ENCODE assay signal across 10 cellular contexts in genomic region chr1:203202431-203203245, GRCh38. TPM values are rescaled to one million over a fixed set of nuclear protein-coding genes. Genes with fewer than 3 reads are reported as not detected.
DNase-seq lines count a peak whose midpoint lies in the region; ATAC-seq and TF ChIP-seq lines count a peak whose summit lies in the region.
"Had no signal": no experiment of that assay in that cellular context is flagged by ENCODE, and none has a peak within 500 bp of the region (broad histone marks: within the 10 kb centered on the region; RNA-seq: fewer than 3 reads in every experiment).

No MANE protein-coding gene starts in this region.

- H3K9me3 Mint-ChIP-seq in stimulated activated effector memory CD8-positive, alpha-beta T cell treated with anti-CD3 and anti-CD28 coated beads, Interleukin-12 subunit alpha, Interleukin-12 subunit beta, amount 100 ng/mL, for 72 hours: no peaks in the 10 kb centered on the region

- TF ChIP-seq CTCF in fibroblast of lung (conservative IDR thresholded peaks at IDR 0.05 in 1 of 2, IDR thresholded peaks at IDR 0.05 in 1 of 2; ENCODE audit: low read depth in 1 of 2, low read length in 2 of 2): no peak
- TF ChIP-seq CTCF in neutrophil (IDR thresholded peaks at IDR 0.05): no peak

- no peaks in the 10 kb centered on the region for H3K36me3 ChIP-seq in fibroblast of lung (ENCODE audit: control insufficient read depth, insufficient read depth, low read length)
- H3K36me3 ChIP-seq in neutrophil: no peaks in the 10 kb centered on the region

- H3K36me3 Mint-ChIP-seq in stimulated activated effector memory CD8-positive, alpha-beta T cell treated with anti-CD3 and anti-CD28 coated beads, Interleukin-12 subunit alpha, Interleukin-12 subunit beta, amount 100 ng/mL, for 72 hours: no peaks in the 10 kb centered on the region
- H3K36me3 Mint-ChIP-seq: naive B cell had no signal

- H3K9me3 ChIP-seq in fibroblast of lung (ENCODE audit: control insufficient read depth, insufficient read depth, low read depth, low read length) (no peaks in the 10 kb centered on the region), neutrophil (no peaks in the 10 kb centered on the region)

- peak overlapping the region in 1 of 4 experiments; percentile 11 for H3K4me3 ChIP-seq in fibroblast of lung (replicated peaks in 1 of 4; ENCODE audit: control extremely low read depth in 1 of 4, insufficient read depth in 1 of 4, low read depth in 3 of 4, low read length in 4 of 4)
- H3K4me3 ChIP-seq in neutrophil (ENCODE audit: low read depth in 1 of 2, low read length in 1 of 2): peak overlapping the region; percentile 61 to 62

- no peak overlapping the region for H3K4me3 Mint-ChIP-seq in stimulated activated effector memory CD8-positive, alpha-beta T cell treated with anti-CD3 and anti-CD28 coated beads, Interleukin-12 subunit alpha, Interleukin-12 subunit beta, amount 100 ng/mL, for 72 hours
- H3K4me3 Mint-ChIP-seq: naive B cell had no signal

- H3K27ac Mint-ChIP-seq in stimulated activated effector memory CD8-positive, alpha-beta T cell treated with anti-CD3 and anti-CD28 coated beads, Interleukin-12 subunit alpha, Interleukin-12 subunit beta, amount 100 ng/mL, for 72 hours: no peak overlapping the region
- H3K27ac Mint-ChIP-seq: naive B cell had no signal

- H3K4me1 Mint-ChIP-seq in stimulated activated effector memory CD8-positive, alpha-beta T cell treated with anti-CD3 and anti-CD28 coated beads, Interleukin-12 subunit alpha, Interleukin-12 subunit beta, amount 100 ng/mL, for 72 hours: no peaks in the 10 kb centered on the region
- H3K4me1 Mint-ChIP-seq: naive B cell had no signal

- no peak overlapping the region for H3K9ac ChIP-seq in fibroblast of lung (ENCODE audit: insufficient read depth, low read length)

- no peaks in the 10 kb centered on the region for H3K27me3 ChIP-seq in fibroblast of lung (ENCODE audit: control insufficient read depth, insufficient read depth, low read length)
- H3K27me3 ChIP-seq in neutrophil: no peaks in the 10 kb centered on the region

- ATAC-seq in stimulated activated effector memory CD8-positive, alpha-beta T cell treated with anti-CD3 and anti-CD28 coated beads, Interleukin-12 subunit alpha, Interleukin-12 subunit beta, amount 100 ng/mL, for 72 hours: no peak

- H3K79me2 ChIP-seq in fibroblast of lung (ENCODE audit: control insufficient read depth, insufficient read depth, low read length): no peaks in the 10 kb centered on the region

- H4K20me1 ChIP-seq in fibroblast of lung (ENCODE audit: control insufficient read depth, extremely low read depth, insufficient read depth, low read length): no peaks in the 10 kb centered on the region

- H3K27ac ChIP-seq in fibroblast of lung (ENCODE audit: insufficient read depth, low read length) (peak overlapping the region; percentile 22), neutrophil (peak overlapping the region; percentile 96)

- DNase-seq in AG20443 (ENCODE audit: low spot score) (peak; percentile 87), NCI-H226 (peak; percentile 97), fibroblast of lung (ENCODE audit: low read depth in 2 of 2) (peak; percentile 78 to 95), SHP77 treated with DMSO at 0.1 percent for 48 hours (lab: John Stamatoyannopoulos, UW) (no peak), NCI-H345 treated with DMSO at 0.1 percent for 48 hours (lab: John Stamatoyannopoulos, UW; ENCODE audit: unreplicated experiment) (no peak), NCI-H69 (lab: John Stamatoyannopoulos, UW) (no peak)
- DNase-seq in stimulated activated effector memory CD8-positive, alpha-beta T cell treated with anti-CD3 and anti-CD28 coated beads, Interleukin-12 subunit alpha, Interleukin-12 subunit beta, amount 100 ng/mL, for 72 hours (ENCODE audit: low spot score in 2 of 2): no peak
- DNase-seq: naive B cell, NCI-H2029 treated with DMSO at 0.1 percent for 48 hours had no signal

- peaks cover 21% of the 10 kb centered on the region for H3K4me1 ChIP-seq in fibroblast of lung (ENCODE audit: control insufficient read depth, extremely low read depth, insufficient read depth, low read length)
- H3K4me1 ChIP-seq in neutrophil (ENCODE audit: control insufficient read depth in 1 of 2, insufficient read depth in 1 of 2, low read depth in 1 of 2, low read length in 1 of 2): peaks cover 65 to 71% of the 10 kb centered on the region in 2 experiments

- peak overlapping the region; percentile 20 for H2AFZ ChIP-seq in fibroblast of lung (ENCODE audit: low read length)

- H3K4me2 ChIP-seq in fibroblast of lung (ENCODE audit: extremely low read depth, insufficient read depth, low read length): no peak overlapping the region

RNA-seq across cellular contexts. Expression of gene CHI3L1, which starts 16.1 kb away (rescaled TPM):
- total RNA-seq in fibroblast of lung: 3.0 and 17.5 TPM in 2 replicates
- polyA plus RNA-seq in fibroblast of lung: 4.2 and 42.8 TPM in 2 replicates
- 3.6 and 31.3 TPM in 2 replicates for polyA plus RNA-seq in fibroblast of lung (2012)
- polyA minus RNA-seq in fibroblast of lung (ENCODE audit: low replicate concordance): 2.0 and 22.4 TPM in 2 replicates

RNA-seq across cellular contexts. Expression of gene CHIT1, which starts 26.8 kb away (rescaled TPM):
- not detected in 2 replicates for total RNA-seq in fibroblast of lung
- not detected in 2 replicates for polyA plus RNA-seq in fibroblast of lung
- polyA plus RNA-seq in fibroblast of lung (2012): not detected in 2 replicates
- polyA minus RNA-seq in fibroblast of lung (ENCODE audit: low replicate concordance): not detected in 2 replicates

RNA-seq across cellular contexts. Expression of gene MYBPH, which starts 27.0 kb away (rescaled TPM):
- 0.17 and 0.26 TPM in 2 replicates for total RNA-seq in fibroblast of lung
- polyA plus RNA-seq in fibroblast of lung: 0.71 and 5.5 TPM in 2 replicates
- polyA plus RNA-seq in fibroblast of lung (2012): 1.1 and 11.3 TPM in 2 replicates
- 2.2 and 9.4 TPM in 2 replicates for polyA minus RNA-seq in fibroblast of lung (ENCODE audit: low replicate concordance)

Comparison
In these comparisons a context has a peak if more than half of its experiments do, and no peak if none do; other contexts are left out.
1. DNase-seq: peak in AG20443 (single experiment), NCI-H226 (single experiment) and fibroblast of lung (2 of 2); none in SHP77 treated with DMSO at 0.1 percent for 48 hours (single experiment), NCI-H345 treated with DMSO at 0.1 percent for 48 hours (single experiment), stimulated activated effector memory CD8-positive, alpha-beta T cell treated with anti-CD3 and anti-CD28 coated beads, Interleukin-12 subunit alpha, Interleukin-12 subunit beta, amount 100 ng/mL, for 72 hours (0 of 2) and NCI-H69 (single experiment).